ENCODE assay signal across 1 cellular context in the genomic region with DNA sequence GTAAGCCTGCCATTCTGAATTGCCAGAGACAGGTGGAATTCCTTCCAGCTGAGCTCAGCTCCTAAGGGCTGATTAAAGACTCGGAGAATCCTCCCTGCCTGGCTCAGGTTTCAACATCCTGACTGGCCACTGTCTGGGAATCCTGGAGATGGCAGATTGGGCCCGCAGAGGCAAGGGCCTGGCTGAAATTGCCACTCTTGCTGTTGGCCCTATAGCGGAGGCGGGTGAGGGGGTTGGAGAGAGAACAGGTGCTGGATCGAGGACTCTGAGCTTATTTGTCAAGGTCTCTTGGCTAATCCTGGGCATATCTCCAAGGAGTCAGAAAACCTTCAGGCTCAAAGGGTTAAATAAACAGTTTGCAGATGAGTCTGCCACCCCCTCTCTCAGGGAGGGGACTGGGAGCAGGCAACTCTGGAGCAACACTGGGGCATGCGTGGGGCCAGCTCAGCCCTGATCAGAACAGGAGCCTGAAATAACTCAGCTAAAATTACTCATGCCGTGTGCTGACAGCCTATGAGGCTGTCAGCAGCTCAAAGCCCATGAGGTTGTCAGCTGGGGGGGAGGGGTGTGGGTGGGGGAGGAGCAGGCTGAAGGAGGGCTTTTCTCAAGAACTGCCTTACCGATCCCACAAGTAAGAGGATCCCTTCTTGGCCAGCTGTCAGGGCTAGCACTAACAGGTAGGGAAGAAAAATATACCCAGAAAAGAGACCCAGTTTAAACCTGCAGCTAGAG.
A peak's percentile ranks its signal among the peaks of the same experiment; 100 is the strongest.
TF ChIP-seq lines count a peak whose summit lies in the region.

No MANE protein-coding gene starts in this region.

TF ChIP-seq in neural cell, 6 proteins besides CTCF, POLR2A, EP300 and RAD21 (continued from another document):
- TF ChIP-seq POLR2AphosphoS5 (IDR thresholded peaks at IDR 0.05), result peak; percentile 42
TF ChIP-seq in neural cell: peak in this region for 4.
